Comparison of ENCODE assay signal across 1 cellular context in genomic region chr15:74956648-74957300, GRCh38.
TF ChIP-seq lines count a peak whose summit lies in the region.

TSS of gene RPP25 (minus strand) at chr15:74956772. CDS start at chr15:74956583, 189 bp downstream.

TF ChIP-seq in K562, 482 proteins besides CTCF, POLR2A, EP300 and RAD21:
- TF ChIP-seq NR4A1 (CRISPR knock-in tag; IDR thresholded peaks at IDR 0.05), result no peak
- TF ChIP-seq NR4A1 (tag; IDR thresholded peaks at IDR 0.05), result 0 out of 2 replicates have a peak, but pooled peaks have one; percentile 6
- peak in 1 of 2 experiments; percentile 71; a peak in 1 of 4 replicates for TF ChIP-seq NONO (IDR thresholded peaks at IDR 0.05; ENCODE audit: low read depth in 2 of 2, low read length in 1 of 2)
- TF ChIP-seq CHCHD3 (CRISPR knock-in tag; IDR thresholded peaks at IDR 0.05), result no peak
- TF ChIP-seq, protein P1, sequence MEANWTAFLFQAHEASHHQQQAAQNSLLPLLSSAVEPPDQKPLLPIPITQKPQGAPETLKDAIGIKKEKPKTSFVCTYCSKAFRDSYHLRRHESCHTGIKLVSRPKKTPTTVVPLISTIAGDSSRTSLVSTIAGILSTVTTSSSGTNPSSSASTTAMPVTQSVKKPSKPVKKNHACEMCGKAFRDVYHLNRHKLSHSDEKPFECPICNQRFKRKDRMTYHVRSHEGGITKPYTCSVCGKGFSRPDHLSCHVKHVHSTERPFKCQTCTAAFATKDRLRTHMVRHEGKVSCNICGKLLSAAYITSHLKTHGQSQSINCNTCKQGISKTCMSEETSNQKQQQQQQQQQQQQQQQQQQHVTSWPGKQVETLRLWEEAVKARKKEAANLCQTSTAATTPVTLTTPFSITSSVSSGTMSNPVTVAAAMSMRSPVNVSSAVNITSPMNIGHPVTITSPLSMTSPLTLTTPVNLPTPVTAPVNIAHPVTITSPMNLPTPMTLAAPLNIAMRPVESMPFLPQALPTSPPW (CRISPR knock-in tag; IDR thresholded peaks at IDR 0.05), result peak; percentile 42
- TF ChIP-seq RFX5 (IDR thresholded peaks at IDR 0.05; ENCODE audit: low read depth, low read length), result no peak
- TF ChIP-seq NRF1 (conservative IDR thresholded peaks at IDR 0.05 in 1 of 2, IDR thresholded peaks at IDR 0.05 in 1 of 2), result peak; percentile 65 to 66; a peak in 2 of 4 replicates
- TF ChIP-seq GTF2E2 (tag; IDR thresholded peaks at IDR 0.05), result 0 out of 2 replicates have a peak, but pooled peaks have one; percentile 25
- TF ChIP-seq, protein P2, sequence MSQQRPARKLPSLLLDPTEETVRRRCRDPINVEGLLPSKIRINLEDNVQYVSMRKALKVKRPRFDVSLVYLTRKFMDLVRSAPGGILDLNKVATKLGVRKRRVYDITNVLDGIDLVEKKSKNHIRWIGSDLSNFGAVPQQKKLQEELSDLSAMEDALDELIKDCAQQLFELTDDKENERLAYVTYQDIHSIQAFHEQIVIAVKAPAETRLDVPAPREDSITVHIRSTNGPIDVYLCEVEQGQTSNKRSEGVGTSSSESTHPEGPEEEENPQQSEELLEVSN (IDR thresholded peaks at IDR 0.05; ENCODE audit: borderline replicate concordance in 1 of 2, extremely low read depth in 1 of 2, insufficient read depth in 1 of 2, insufficient read length in 1 of 2, low read depth in 1 of 2, low read length in 1 of 2, poor library complexity in 1 of 2, severe bottlenecking in 1 of 2), result peak in 1 of 2 experiments; percentile 12
- no peak for TF ChIP-seq KHSRP (IDR thresholded peaks at IDR 0.05)
- 0 out of 2 replicates have a peak, but pooled peaks have one; percentile 6 for TF ChIP-seq SMAD4 (CRISPR knock-in tag; conservative IDR thresholded peaks at IDR 0.05)
- TF ChIP-seq ZNF263 (CRISPR knock-in tag; IDR thresholded peaks at IDR 0.05; ENCODE audit: borderline replicate concordance), result peak; percentile 24; the same call in 1 of the 2 replicates
- TF ChIP-seq PHF8 (IDR thresholded peaks at IDR 0.05; ENCODE audit: borderline replicate concordance, low read length), result peak; percentile 68; the same call in 1 of the 2 replicates
- TF ChIP-seq HNRNPLL (IDR thresholded peaks at IDR 0.05; ENCODE audit: low read depth, low read length, poor library complexity, severe bottlenecking), result peak; percentile 83
- TF ChIP-seq PML (IDR thresholded peaks at IDR 0.05; ENCODE audit: low read length), result peak; percentile 46; the same call in 1 of the 2 replicates
- TF ChIP-seq CTBP1 (IDR thresholded peaks at IDR 0.05; ENCODE audit: borderline replicate concordance), result peak; percentile 55; the same call in 1 of the 2 replicates
- TF ChIP-seq POLR2G (IDR thresholded peaks at IDR 0.05; ENCODE audit: low read depth, low read length), result peak; percentile 89
- 0 out of 2 replicates have a peak, but pooled peaks have one; percentile 5 for TF ChIP-seq CBX1 (IDR thresholded peaks at IDR 0.05; ENCODE audit: low read depth)
- peak; percentile 58; the same call in 1 of the 2 replicates for TF ChIP-seq EGR1 (conservative IDR thresholded peaks at IDR 0.05)
- peak; percentile 53 for TF ChIP-seq TBP (optimal IDR thresholded peaks at IDR 0.05; ENCODE audit: low read depth, low read length)
- TF ChIP-seq TARDBP (IDR thresholded peaks at IDR 0.05), result 0 out of 2 replicates have a peak, but pooled peaks have one; percentile 0
- TF ChIP-seq SOX6 (IDR thresholded peaks at IDR 0.05), result no peak
- TF ChIP-seq TSC22D4 (tag; IDR thresholded peaks at IDR 0.05), result no peak
- no peak for TF ChIP-seq MLX (CRISPR knock-in tag; conservative IDR thresholded peaks at IDR 0.05)
- no peak for TF ChIP-seq ZNF253 (CRISPR knock-in tag; conservative IDR thresholded peaks at IDR 0.05)
- peak in 1 of 2 experiments; percentile 63; a peak in 2 of 4 replicates for TF ChIP-seq MAZ (CRISPR knock-in tag; conservative IDR thresholded peaks at IDR 0.05 in 1 of 2, IDR thresholded peaks at IDR 0.05 in 1 of 2)
- no peak for TF ChIP-seq ZNF830 (CRISPR knock-in tag; IDR thresholded peaks at IDR 0.05)
- peak; percentile 83 for TF ChIP-seq RBFOX2 (IDR thresholded peaks at IDR 0.05; ENCODE audit: low read depth, low read length)
- no peak for TF ChIP-seq TCF7 (IDR thresholded peaks at IDR 0.05; ENCODE audit: borderline replicate concordance)
- TF ChIP-seq SUPT5H (IDR thresholded peaks at IDR 0.05), result 0 out of 2 replicates have a peak, but pooled peaks have one; percentile 26
- 0 out of 2 replicates have a peak, but pooled peaks have one; percentile 3 for TF ChIP-seq CHD2 (IDR thresholded peaks at IDR 0.05; ENCODE audit: low read depth, low read length)
- TF ChIP-seq ZNF561 (CRISPR knock-in tag; conservative IDR thresholded peaks at IDR 0.05), result no peak
TF ChIP-seq in K562: peak in this region for 21.
